ENCODE assay signal across 1 cellular context in the genomic region with DNA sequence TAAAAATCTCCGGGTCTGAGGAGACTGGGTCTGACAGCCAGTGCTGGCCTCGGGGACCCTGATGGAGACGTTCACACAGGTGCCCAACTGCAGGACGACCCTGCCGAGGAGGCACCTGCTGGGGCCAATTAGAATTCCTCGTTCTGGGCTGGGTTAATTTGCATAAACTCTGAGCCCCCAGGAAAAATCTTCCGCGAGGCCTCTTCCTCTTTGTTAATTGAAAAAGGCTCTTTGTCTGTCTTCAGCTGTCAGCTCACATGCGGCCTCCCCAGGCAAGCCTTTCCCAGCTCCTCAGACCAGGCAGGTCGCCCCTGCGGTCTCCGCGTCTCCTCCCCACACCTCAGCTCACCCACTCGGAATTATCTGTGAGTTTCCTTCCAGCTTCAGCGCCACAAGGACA.
TF ChIP-seq lines count a peak whose summit lies in the region.

No MANE protein-coding gene starts in this region.

TF ChIP-seq in GM23338, 12 proteins besides CTCF, POLR2A, EP300 and RAD21 (continued from another document):
- TF ChIP-seq ZNF462 (CRISPR knock-in tag; IDR thresholded peaks at IDR 0.05) (no peak), STAT1 (IDR thresholded peaks at IDR 0.05; ENCODE audit: unreplicated experiment) (no peak), POLR2AphosphoS5 (IDR thresholded peaks at IDR 0.05; ENCODE audit: low read depth) (no peak)
- TF ChIP-seq, protein P1, sequence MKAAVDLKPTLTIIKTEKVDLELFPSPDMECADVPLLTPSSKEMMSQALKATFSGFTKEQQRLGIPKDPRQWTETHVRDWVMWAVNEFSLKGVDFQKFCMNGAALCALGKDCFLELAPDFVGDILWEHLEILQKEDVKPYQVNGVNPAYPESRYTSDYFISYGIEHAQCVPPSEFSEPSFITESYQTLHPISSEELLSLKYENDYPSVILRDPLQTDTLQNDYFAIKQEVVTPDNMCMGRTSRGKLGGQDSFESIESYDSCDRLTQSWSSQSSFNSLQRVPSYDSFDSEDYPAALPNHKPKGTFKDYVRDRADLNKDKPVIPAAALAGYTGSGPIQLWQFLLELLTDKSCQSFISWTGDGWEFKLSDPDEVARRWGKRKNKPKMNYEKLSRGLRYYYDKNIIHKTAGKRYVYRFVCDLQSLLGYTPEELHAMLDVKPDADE (IDR thresholded peaks at IDR 0.05): no peak
- TF ChIP-seq, protein P2, sequence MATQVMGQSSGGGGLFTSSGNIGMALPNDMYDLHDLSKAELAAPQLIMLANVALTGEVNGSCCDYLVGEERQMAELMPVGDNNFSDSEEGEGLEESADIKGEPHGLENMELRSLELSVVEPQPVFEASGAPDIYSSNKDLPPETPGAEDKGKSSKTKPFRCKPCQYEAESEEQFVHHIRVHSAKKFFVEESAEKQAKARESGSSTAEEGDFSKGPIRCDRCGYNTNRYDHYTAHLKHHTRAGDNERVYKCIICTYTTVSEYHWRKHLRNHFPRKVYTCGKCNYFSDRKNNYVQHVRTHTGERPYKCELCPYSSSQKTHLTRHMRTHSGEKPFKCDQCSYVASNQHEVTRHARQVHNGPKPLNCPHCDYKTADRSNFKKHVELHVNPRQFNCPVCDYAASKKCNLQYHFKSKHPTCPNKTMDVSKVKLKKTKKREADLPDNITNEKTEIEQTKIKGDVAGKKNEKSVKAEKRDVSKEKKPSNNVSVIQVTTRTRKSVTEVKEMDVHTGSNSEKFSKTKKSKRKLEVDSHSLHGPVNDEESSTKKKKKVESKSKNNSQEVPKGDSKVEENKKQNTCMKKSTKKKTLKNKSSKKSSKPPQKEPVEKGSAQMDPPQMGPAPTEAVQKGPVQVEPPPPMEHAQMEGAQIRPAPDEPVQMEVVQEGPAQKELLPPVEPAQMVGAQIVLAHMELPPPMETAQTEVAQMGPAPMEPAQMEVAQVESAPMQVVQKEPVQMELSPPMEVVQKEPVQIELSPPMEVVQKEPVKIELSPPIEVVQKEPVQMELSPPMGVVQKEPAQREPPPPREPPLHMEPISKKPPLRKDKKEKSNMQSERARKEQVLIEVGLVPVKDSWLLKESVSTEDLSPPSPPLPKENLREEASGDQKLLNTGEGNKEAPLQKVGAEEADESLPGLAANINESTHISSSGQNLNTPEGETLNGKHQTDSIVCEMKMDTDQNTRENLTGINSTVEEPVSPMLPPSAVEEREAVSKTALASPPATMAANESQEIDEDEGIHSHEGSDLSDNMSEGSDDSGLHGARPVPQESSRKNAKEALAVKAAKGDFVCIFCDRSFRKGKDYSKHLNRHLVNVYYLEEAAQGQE (IDR thresholded peaks at IDR 0.05; ENCODE audit: unreplicated experiment): no peak
